10 cellular contexts compared by ENCODE assay signal in genomic region chr12:108702534-108702933, GRCh38. TPM values are rescaled to one million over a fixed set of nuclear protein-coding genes. Genes with fewer than 3 reads are reported as not detected.
DNase-seq lines count a peak whose midpoint lies in the region; ATAC-seq and TF ChIP-seq lines count a peak whose summit lies in the region.
"Had no signal": no experiment of that assay in that cellular context is flagged by ENCODE, and none has a peak within 500 bp of the region (broad histone marks: within the 10 kb centered on the region; RNA-seq: fewer than 3 reads in every experiment).

No MANE protein-coding gene starts in this region.

- intact Hi-C loops in esophagus squamous epithelium (cut with DNase I): no loop called here

- H3K9me3 ChIP-seq in esophagus squamous epithelium (no peaks in the 10 kb centered on the region), parathyroid adenoma (ENCODE audit: control insufficient read depth, low read length) (no peaks in the 10 kb centered on the region)

- H3K27me3 ChIP-seq in ACC112 (ENCODE audit: insufficient read depth, low read length): no peaks in the 10 kb centered on the region
- no peaks in the 10 kb centered on the region for H3K27me3 ChIP-seq in esophagus squamous epithelium
- H3K27me3 ChIP-seq in parathyroid adenoma (ENCODE audit: control insufficient read depth, insufficient read depth, low read length): no peaks in the 10 kb centered on the region

- DNase-seq in NCI-H446 treated with DMSO at 0.1 percent for 48 hours (lab: John Stamatoyannopoulos, UW) (peak; percentile 60), esophagus squamous epithelium (lab: John Stamatoyannopoulos, UW) (no peak), LoVo (ENCODE audit: low spot score) (no peak), GM19238 (ENCODE audit: insufficient read length, low spot score) (no peak), immature natural killer cell (no peak)
- DNase-seq: midbrain, NCI-H345 had no signal

- H3K36me3 ChIP-seq in ACC112 (ENCODE audit: insufficient read depth, low read length) (peaks cover 32% of the 10 kb centered on the region), esophagus squamous epithelium (peaks cover 0 to 26% (median 0%) of the 10 kb centered on the region in 3 donors), parathyroid adenoma (ENCODE audit: control insufficient read depth, insufficient read depth, low read length) (no peaks in the 10 kb centered on the region)

- H3K79me2 ChIP-seq in ACC112 (ENCODE audit: control insufficient read depth, insufficient read depth, low read length, unreplicated experiment) (peaks cover 97% of the 10 kb centered on the region), parathyroid adenoma (peaks cover 38% of the 10 kb centered on the region)

- H3K4me3 ChIP-seq in ACC112 (ENCODE audit: low read depth, low read length): no peak overlapping the region
- H3K4me3 ChIP-seq in esophagus squamous epithelium: no peak overlapping the region
- no peak overlapping the region for H3K4me3 ChIP-seq in parathyroid adenoma (ENCODE audit: low read depth, low read length)

- peaks cover 14 to 19% of the 10 kb centered on the region in 2 donors for H3K4me1 Mint-ChIP-seq in immature natural killer cell

- H3K4me3 Mint-ChIP-seq in immature natural killer cell: no peak overlapping the region

- no peak for TF ChIP-seq CTCF in esophagus squamous epithelium (IDR thresholded peaks at IDR 0.05)
- no peak for TF ChIP-seq CTCF in parathyroid adenoma (IDR thresholded peaks at IDR 0.05)

- TF ChIP-seq POLR2A in esophagus squamous epithelium (IDR thresholded peaks at IDR 0.05): no peak

- H3K9me3 Mint-ChIP-seq in immature natural killer cell: no peaks in the 10 kb centered on the region

- peaks cover 16 to 20% (median 18%) of the 10 kb centered on the region in 3 donors for H3K36me3 Mint-ChIP-seq in immature natural killer cell

- H3K4me1 ChIP-seq in ACC112 (ENCODE audit: control insufficient read depth, insufficient read depth, low read length, unreplicated experiment) (peaks cover 39% of the 10 kb centered on the region), esophagus squamous epithelium (peaks cover 12 to 78% (median 41%) of the 10 kb centered on the region in 3 donors), parathyroid adenoma (peaks cover 63% of the 10 kb centered on the region)

- H3K27ac ChIP-seq in ACC112 (ENCODE audit: low read depth, low read length): peak overlapping the region; percentile 39; the same call in 1 of the 2 replicates
- peak overlapping the region; percentile 63 to 93 (median 85) for H3K27ac ChIP-seq in esophagus squamous epithelium
- peak overlapping the region; percentile 92 for H3K27ac ChIP-seq in parathyroid adenoma

- H3K27me3 Mint-ChIP-seq in immature natural killer cell (ENCODE audit: low read depth in 3 of 3): no peaks in the 10 kb centered on the region

- H3K27ac Mint-ChIP-seq in immature natural killer cell: peak overlapping the region in 1 of 6 donors; percentile 20

- 65 to 66% methylated on average over 5 to 6 of the region's 6 CpGs for WGBS in esophagus squamous epithelium, 2 donors

- H2AFZ ChIP-seq in ACC112 (ENCODE audit: low read length, unreplicated experiment) (no peak overlapping the region), parathyroid adenoma (peak overlapping the region; percentile 48)

- no peak for ATAC-seq in GM18858 (IDR thresholded peaks at IDR 0.05; ENCODE audit: unreplicated experiment)

- H3K4me2 ChIP-seq in parathyroid adenoma (ENCODE audit: low read length): peak overlapping the region; percentile 55

- no peak overlapping the region for H3K9ac ChIP-seq in parathyroid adenoma

RNA-seq across cellular contexts. Expression of gene CORO1C, which starts 28.8 kb away (rescaled TPM):
- total RNA-seq in esophagus squamous epithelium: 100 to 1,000 TPM in 3 of 4 donors, 10 to 100 TPM in 1; 67.2 to 142 (median 114) TPM
- polyA plus RNA-seq in immature natural killer cell: 10 to 100 TPM; 31.8 to 80.0 (median 32.1) TPM

Comparison
In these comparisons a context has a peak if more than half of its experiments do, and no peak if none do; other contexts are left out.
1. H3K27ac ChIP-seq: peak in every context shown above with its lines; median percentile 92 in parathyroid adenoma; 85 in esophagus squamous epithelium; 39 in ACC112.